Comparison of ENCODE assay signal across 15 cellular contexts in the genomic region with DNA sequence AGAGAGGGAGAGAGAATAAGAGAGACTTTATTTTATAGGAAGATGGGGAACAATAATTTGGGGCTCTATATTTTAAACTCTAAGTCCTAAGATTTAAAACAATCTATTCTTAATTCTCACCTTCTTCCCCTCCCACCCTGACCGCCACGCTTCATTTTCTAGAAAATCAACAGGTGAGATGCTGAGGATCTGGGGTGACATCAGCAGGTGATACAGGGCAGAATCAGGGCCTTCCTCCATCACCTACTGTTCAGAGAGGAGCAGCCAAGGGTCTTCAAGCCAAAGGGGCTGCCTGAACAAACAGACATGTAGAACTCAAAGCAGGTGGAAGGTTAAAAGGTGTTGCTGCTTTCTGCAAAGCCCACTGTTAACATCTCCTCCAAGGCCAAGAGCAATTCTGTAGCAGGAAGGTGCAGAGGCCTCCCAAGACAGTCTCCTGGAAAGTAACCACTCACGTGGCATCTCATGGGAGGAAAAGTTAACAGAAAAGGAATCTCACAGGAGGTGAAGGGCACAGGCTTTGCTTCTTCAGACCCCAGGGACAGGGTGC.
DNase-seq lines count a peak whose midpoint lies in the region; ATAC-seq and TF ChIP-seq lines count a peak whose summit lies in the region.
"Had no signal": no experiment of that assay in that cellular context is flagged by ENCODE, and none has a peak within 500 bp of the region (broad histone marks: within the 10 kb centered on the region; RNA-seq: fewer than 3 reads in every experiment).

No MANE protein-coding gene starts in this region.

- peak overlapping the region; percentile 1; the same call in 1 of the 2 replicates for H2AFZ ChIP-seq in SK-N-SH (ENCODE audit: low read depth)

- TF ChIP-seq CTCF in AG04450 (IDR thresholded peaks at IDR 0.05; ENCODE audit: low read depth, low read length) (no peak), SK-N-SH (IDR thresholded peaks at IDR 0.05) (no peak), HFFc6 (IDR thresholded peaks at IDR 0.05) (no peak)

- no peak for TF ChIP-seq EP300 in SK-N-SH (IDR thresholded peaks at IDR 0.05; ENCODE audit: borderline replicate concordance in 1 of 2, low read depth in 1 of 2, low read length in 1 of 2)

- H3K27me3 ChIP-seq in AG04450 (ENCODE audit: control insufficient read depth, insufficient read depth, low read length) (peaks cover 2% of the 10 kb centered on the region), SK-N-SH (ENCODE audit: insufficient read depth) (no peaks in the 10 kb centered on the region)

- H3K9me3 ChIP-seq in AG04450 (ENCODE audit: control insufficient read depth, insufficient read depth, low read length) (no peaks in the 10 kb centered on the region), SK-N-SH (no peaks in the 10 kb centered on the region)

- POLR2A ChIA-PET in AG04450 (lab: Yijun Ruan, JAX) (no interaction called here), SK-N-SH (lab: Yijun Ruan, JAX) (no interaction called here)

- no peak overlapping the region for H3K27ac Mint-ChIP-seq in HFFc6
- H3K27ac Mint-ChIP-seq: CD8-positive, alpha-beta T cell had no signal

- H3F3A ChIP-seq in SK-N-SH (replicated peaks; ENCODE audit: insufficient read depth), result peaks cover 15% of the 10 kb centered on the region

- peaks cover 12 to 28% of the 10 kb centered on the region in 2 experiments; a peak in 3 of 4 replicates for H3K4me1 ChIP-seq in SK-N-SH (ENCODE audit: control insufficient read depth in 1 of 2, insufficient read depth in 2 of 2, low read depth in 1 of 2, low read length in 1 of 2)

- H3K4me1 Mint-ChIP-seq in HFFc6 (ENCODE audit: low read depth), result peaks cover 18% of the 10 kb centered on the region

- H3K4me3 ChIP-seq in AG04450 (ENCODE audit: low read depth, low read length) (no peak overlapping the region), SK-N-SH (ENCODE audit: low read depth in 2 of 2, low read length in 1 of 2) (no peak overlapping the region)

- H3K27ac ChIP-seq in AG04450 (ENCODE audit: low read depth, low read length) (peak overlapping the region; percentile 21), SK-N-SH (ENCODE audit: low read depth in 2 of 2, low read length in 1 of 2) (peak overlapping the region in 1 of 2 experiments; percentile 50; a peak in 1 of 4 replicates)
- H3K27ac ChIP-seq: RWPE1 had no signal

- ATAC-seq in left lobe of liver (no peak), GM21526 (IDR thresholded peaks at IDR 0.05; ENCODE audit: low FRiP score, unreplicated experiment) (no peak), GM19035 (IDR thresholded peaks at IDR 0.05; ENCODE audit: unreplicated experiment) (no peak)
- ATAC-seq: CD8-positive, alpha-beta T cell had no signal

- no peaks in the 10 kb centered on the region for H3K9me2 ChIP-seq in SK-N-SH

- H3K79me2 ChIP-seq in SK-N-SH (ENCODE audit: insufficient read depth), result no peaks in the 10 kb centered on the region

- no peaks in the 10 kb centered on the region for H3K36me3 ChIP-seq in SK-N-SH (replicated peaks in 1 of 2; ENCODE audit: control insufficient read depth in 1 of 2, insufficient read depth in 2 of 2, low read length in 1 of 2)

- peak overlapping the region; percentile 29; the same call in 1 of the 2 replicates for H3K4me2 ChIP-seq in SK-N-SH

- no peak for DNase-seq in AG04450 (ENCODE audit: low read depth, low spot score)
- DNase-seq in D341Med (ENCODE audit: low spot score), result peak; percentile 7
- DNase-seq in SK-N-SH, result no peak
- peak; percentile 15 for DNase-seq in left lobe of liver (ENCODE audit: low spot score)
- no peak for DNase-seq in HFFc6
- DNase-seq in occipital lobe (lab: John Stamatoyannopoulos, UW), result no peak
- DNase-seq: CD8-positive, alpha-beta T cell; DMS79 treated with DMSO at 0.1 percent for 48 hours; NCI-H1105 treated with DMSO at 0.1 percent for 48 hours; NCI-H187; NCI-H526 treated with DMSO at 0.1 percent for 48 hours had no signal

- 65% methylated on average over 3 of the region's 3 CpGs for WGBS in SK-N-SH (ENCODE audit: low lambda C conversion rate)

- H4K20me1 ChIP-seq in SK-N-SH (ENCODE audit: insufficient read depth), result no peaks in the 10 kb centered on the region

- H3K4me3 Mint-ChIP-seq in HFFc6, result no peak overlapping the region
- H3K4me3 Mint-ChIP-seq: CD8-positive, alpha-beta T cell had no signal

- H3K9me3 Mint-ChIP-seq in HFFc6, result no peaks in the 10 kb centered on the region
- H3K9me3 Mint-ChIP-seq: CD8-positive, alpha-beta T cell; IgD-negative memory B cell had no signal

- no peak overlapping the region for H3K9ac ChIP-seq in SK-N-SH

- CTCF ChIA-PET in AG04450 (lab: Charles Lee), result no interaction called here
- CTCF ChIA-PET in SK-N-SH (lab: Yijun Ruan, JAX), result interaction anchor here (1.0 kb wide), 1 partner anchor 15 kb away, joined by 3 read pairs; no protein-coding TSS in a partner anchor

- H3K36me3 Mint-ChIP-seq in HFFc6 (ENCODE audit: low read depth), result no peaks in the 10 kb centered on the region
- H3K36me3 Mint-ChIP-seq: CD8-positive, alpha-beta T cell had no signal

- H3K27me3 Mint-ChIP-seq in HFFc6 (ENCODE audit: insufficient read depth), result peaks cover 10% of the 10 kb centered on the region
- H3K27me3 Mint-ChIP-seq: IgD-negative memory B cell had no signal

- no peak for TF ChIP-seq RAD21 in SK-N-SH (IDR thresholded peaks at IDR 0.05; ENCODE audit: low read length)

TF ChIP-seq in SK-N-SH, 30 proteins besides CTCF, POLR2A, EP300 and RAD21:
- TF ChIP-seq YY1 (IDR thresholded peaks at IDR 0.05; ENCODE audit: low read depth) (no peak), MEF2A (IDR thresholded peaks at IDR 0.05; ENCODE audit: borderline replicate concordance, low read depth) (no peak), NFIC (IDR thresholded peaks at IDR 0.05; ENCODE audit: borderline replicate concordance) (no peak), SIN3A (IDR thresholded peaks at IDR 0.05; ENCODE audit: borderline replicate concordance, low read depth, low read length) (no peak), RXRA (IDR thresholded peaks at IDR 0.05; ENCODE audit: borderline replicate concordance, low read depth) (no peak), POLR2AphosphoS5 (IDR thresholded peaks at IDR 0.05; ENCODE audit: low read depth, low read length) (no peak), TEAD4 (IDR thresholded peaks at IDR 0.05; ENCODE audit: borderline replicate concordance, insufficient read depth) (no peak), MXI1 (IDR thresholded peaks at IDR 0.05; ENCODE audit: low read depth, low read length) (no peak), GATA2 (CRISPR knock-in tag; IDR thresholded peaks at IDR 0.05) (no peak), RFX5 (IDR thresholded peaks at IDR 0.05; ENCODE audit: low read length) (no peak)
- TF ChIP-seq, protein P1, sequence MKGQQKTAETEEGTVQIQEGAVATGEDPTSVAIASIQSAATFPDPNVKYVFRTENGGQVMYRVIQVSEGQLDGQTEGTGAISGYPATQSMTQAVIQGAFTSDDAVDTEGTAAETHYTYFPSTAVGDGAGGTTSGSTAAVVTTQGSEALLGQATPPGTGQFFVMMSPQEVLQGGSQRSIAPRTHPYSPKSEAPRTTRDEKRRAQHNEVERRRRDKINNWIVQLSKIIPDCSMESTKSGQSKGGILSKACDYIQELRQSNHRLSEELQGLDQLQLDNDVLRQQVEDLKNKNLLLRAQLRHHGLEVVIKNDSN (IDR thresholded peaks at IDR 0.05; ENCODE audit: borderline replicate concordance, low read depth), result no peak
- TF ChIP-seq, protein P2, sequence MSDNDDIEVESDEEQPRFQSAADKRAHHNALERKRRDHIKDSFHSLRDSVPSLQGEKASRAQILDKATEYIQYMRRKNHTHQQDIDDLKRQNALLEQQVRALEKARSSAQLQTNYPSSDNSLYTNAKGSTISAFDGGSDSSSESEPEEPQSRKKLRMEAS (IDR thresholded peaks at IDR 0.05; ENCODE audit: low read depth), result no peak
- TF ChIP-seq, protein P3, sequence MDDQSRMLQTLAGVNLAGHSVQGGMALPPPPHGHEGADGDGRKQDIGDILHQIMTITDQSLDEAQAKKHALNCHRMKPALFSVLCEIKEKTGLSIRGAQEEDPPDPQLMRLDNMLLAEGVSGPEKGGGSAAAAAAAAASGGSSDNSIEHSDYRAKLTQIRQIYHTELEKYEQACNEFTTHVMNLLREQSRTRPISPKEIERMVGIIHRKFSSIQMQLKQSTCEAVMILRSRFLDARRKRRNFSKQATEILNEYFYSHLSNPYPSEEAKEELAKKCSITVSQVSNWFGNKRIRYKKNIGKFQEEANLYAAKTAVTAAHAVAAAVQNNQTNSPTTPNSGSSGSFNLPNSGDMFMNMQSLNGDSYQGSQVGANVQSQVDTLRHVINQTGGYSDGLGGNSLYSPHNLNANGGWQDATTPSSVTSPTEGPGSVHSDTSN (IDR thresholded peaks at IDR 0.05), result no peak

Comparison
In these comparisons a context has a peak if more than half of its experiments do, and no peak if none do; other contexts are left out.
1. DNase-seq: peak in D341Med (single experiment) and left lobe of liver (single experiment); none in AG04450 (single experiment), SK-N-SH (single experiment), HFFc6 (single experiment) and occipital lobe (single experiment).